In the genomic region with DNA sequence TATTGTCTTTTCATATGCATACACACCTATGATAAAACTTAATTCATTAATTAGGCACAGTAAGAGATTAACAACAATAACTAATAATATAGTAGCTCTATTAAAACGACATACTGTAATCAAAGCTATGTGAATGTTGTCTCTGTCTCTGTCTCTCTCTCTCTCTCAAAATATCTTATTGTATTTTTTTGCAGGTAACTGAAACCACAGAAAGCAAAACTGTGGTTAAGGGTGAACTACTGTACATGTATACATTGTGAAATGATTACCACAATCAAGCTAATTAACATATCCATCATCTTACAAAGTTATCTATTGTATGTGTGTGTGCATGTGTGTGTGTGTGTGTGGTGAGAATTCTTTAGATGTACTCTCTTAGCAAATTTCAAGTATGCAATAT, we compare ENCODE assay signal across 17 cellular contexts.
A peak's percentile ranks its signal among the peaks of the same experiment; 100 is the strongest.
DNase-seq lines count a peak whose midpoint lies in the region; TF ChIP-seq lines count a peak whose summit lies in the region.
"Had no signal": no experiment of that assay in that cellular context is flagged by ENCODE, and none has a peak within 500 bp of the region (broad histone marks: within the 10 kb centered on the region; RNA-seq: fewer than 3 reads in every experiment).

No MANE protein-coding gene starts in this region.

- CTCF ChIA-PET in mammary epithelial cell (lab: Charles Lee; ENCODE audit: low non-redundant PET), result no interaction called here

- H3K4me1 ChIP-seq in mammary epithelial cell (ENCODE audit: insufficient read depth, low read length), result no peaks in the 10 kb centered on the region
- no peaks in the 10 kb centered on the region for H3K4me1 ChIP-seq in breast epithelium
- H3K4me1 ChIP-seq in MM.1S (ENCODE audit: low read length), result no peaks in the 10 kb centered on the region
- H3K4me1 ChIP-seq: A549; BLaER1 treated with 17β-estradiol and CSF1 and Interleukin-3, amounts not matched to agents 10 nM and 100 nM; Caco-2 had no signal

- H3K27ac ChIP-seq in mammary epithelial cell (ENCODE audit: insufficient read depth, low read depth, low read length) (no peak overlapping the region), breast epithelium (no peak overlapping the region), MM.1S (ENCODE audit: low read length) (no peak overlapping the region)
- H3K27ac ChIP-seq: 22Rv1; A549; BLaER1 treated with 17β-estradiol and CSF1 and Interleukin-3, amounts not matched to agents 10 nM and 100 nM; C4-2B had no signal

- H4K20me1 ChIP-seq in mammary epithelial cell (ENCODE audit: insufficient read depth, low read length) (no peaks in the 10 kb centered on the region), MM.1S (ENCODE audit: insufficient read depth, low read length) (no peaks in the 10 kb centered on the region)
- H4K20me1 ChIP-seq: BLaER1 treated with 17β-estradiol and CSF1 and Interleukin-3, amounts not matched to agents 10 nM and 100 nM had no signal

- H3K9me2 ChIP-seq in MM.1S (replicated peaks; ENCODE audit: insufficient read depth, low read length), result no peaks in the 10 kb centered on the region

- no peak for TF ChIP-seq POLR2A in breast epithelium (IDR thresholded peaks at IDR 0.05)

- no peaks in the 10 kb centered on the region for H3K36me3 ChIP-seq in mammary epithelial cell (ENCODE audit: insufficient read depth, low read length)
- H3K36me3 ChIP-seq in breast epithelium, result no peaks in the 10 kb centered on the region
- no peaks in the 10 kb centered on the region for H3K36me3 ChIP-seq in MM.1S (replicated peaks; ENCODE audit: insufficient read depth, low read length)
- H3K36me3 ChIP-seq in MG63, result no peaks in the 10 kb centered on the region
- H3K36me3 ChIP-seq: BLaER1 treated with 17β-estradiol and CSF1 and Interleukin-3, amounts not matched to agents 10 nM and 100 nM had no signal

- H3F3A ChIP-seq in MM.1S (ENCODE audit: insufficient read depth, low read length), result no peaks in the 10 kb centered on the region

- H3K27me3 ChIP-seq in mammary epithelial cell (ENCODE audit: insufficient read depth, low read length), result peaks cover 2% of the 10 kb centered on the region
- H3K27me3 ChIP-seq in breast epithelium, result no peaks in the 10 kb centered on the region
- H3K27me3 ChIP-seq in MM.1S (replicated peaks; ENCODE audit: insufficient read depth, low read length), result no peaks in the 10 kb centered on the region
- no peaks in the 10 kb centered on the region for H3K27me3 ChIP-seq in MG63
- H3K27me3 ChIP-seq: BLaER1 treated with 17β-estradiol and CSF1 and Interleukin-3, amounts not matched to agents 10 nM and 100 nM had no signal

- WGBS in mammary epithelial cell (ENCODE audit: low coverage, missing lambda C conversion rate), result 20% methylated on average over 1 of the region's 1 CpG

- H3K9me3 ChIP-seq in mammary epithelial cell (replicated peaks; ENCODE audit: insufficient read depth, low read length) (no peaks in the 10 kb centered on the region), breast epithelium (no peaks in the 10 kb centered on the region), MM.1S (replicated peaks; ENCODE audit: insufficient read depth, low read length) (no peaks in the 10 kb centered on the region), MG63 (no peaks in the 10 kb centered on the region)
- H3K9me3 ChIP-seq: A549; BLaER1 treated with 17β-estradiol and CSF1 and Interleukin-3, amounts not matched to agents 10 nM and 100 nM; Caco-2 had no signal

- H3K4me2 ChIP-seq in mammary epithelial cell (ENCODE audit: insufficient read depth, low read depth, low read length) (no peak overlapping the region), MM.1S (ENCODE audit: low read depth, low read length) (no peak overlapping the region)
- H3K4me2 ChIP-seq: A549; BLaER1 treated with 17β-estradiol and CSF1 and Interleukin-3, amounts not matched to agents 10 nM and 100 nM had no signal

- no peak overlapping the region for H2AFZ ChIP-seq in mammary epithelial cell (ENCODE audit: low read depth, low read length)
- H2AFZ ChIP-seq in MM.1S (ENCODE audit: low read length), result no peak overlapping the region

- H3K79me2 ChIP-seq in mammary epithelial cell (ENCODE audit: insufficient read depth, low read length), result no peaks in the 10 kb centered on the region
- no peaks in the 10 kb centered on the region for H3K79me2 ChIP-seq in MM.1S (ENCODE audit: low read length)

- TF ChIP-seq CTCF in mammary epithelial cell (conservative IDR thresholded peaks at IDR 0.05 in 1 of 2, IDR thresholded peaks at IDR 0.05 in 1 of 2; ENCODE audit: extremely low read depth in 1 of 2, insufficient read depth in 1 of 2, low read depth in 1 of 2, low read length in 2 of 2), result no peak
- no peak for TF ChIP-seq CTCF in breast epithelium (IDR thresholded peaks at IDR 0.05)
- TF ChIP-seq CTCF in MM.1S (IDR thresholded peaks at IDR 0.05; ENCODE audit: low read length), result no peak

- BruUV-seq in mammary epithelial cell (replicated peaks; lab: Mats Ljungman, UMichigan), result no TSS peak

- in situ Hi-C loops in mammary epithelial cell (cut with MboI; ENCODE audit: low sequenced_read_pairs in 2 of 2), result no loop called here

- H3K9ac ChIP-seq in mammary epithelial cell (ENCODE audit: insufficient read depth, low read length), result no peak overlapping the region
- no peak overlapping the region for H3K9ac ChIP-seq in MM.1S (ENCODE audit: low read length)
- H3K9ac ChIP-seq: BLaER1 treated with 17β-estradiol and CSF1 and Interleukin-3, amounts not matched to agents 10 nM and 100 nM had no signal

- intact Hi-C loops in mammary epithelial cell (cut with micrococcal nuclease), result no loop called here
- intact Hi-C loops in breast epithelium (cut with DNase I; ENCODE audit: low total_unique reads), result no loop called here

- DNase-seq in mammary epithelial cell (peak; percentile 4), breast epithelium (ENCODE audit: low spot score in 2 of 2) (no peak), MM.1S (peak; percentile 40), SW480 (ENCODE audit: low spot score) (peak; percentile 43), T1000 (lab: John Stamatoyannopoulos, UW) (no peak), MG63 (no peak)
- DNase-seq: AML-193; Caco-2; Calu3; CD4-positive, alpha-beta T cell; CD8-positive, alpha-beta T cell; DMS79 treated with DMSO at 0.1 percent for 48 hours; GF-D8 had no signal

- dilution Hi-C loops in mammary epithelial cell (cut with HindIII; ENCODE audit: low sequenced_read_pairs), result no loop called here

- H3K4me3 ChIP-seq in mammary epithelial cell (replicated peaks in 1 of 3; ENCODE audit: insufficient read depth in 1 of 3, low read depth in 2 of 3, low read length in 3 of 3) (no peak overlapping the region), breast epithelium (no peak overlapping the region), MM.1S (ENCODE audit: low read length) (no peak overlapping the region), MG63 (no peak overlapping the region)
- H3K4me3 ChIP-seq: A549; BLaER1 treated with 17β-estradiol and CSF1 and Interleukin-3, amounts not matched to agents 10 nM and 100 nM had no signal

Comparison
In these comparisons a context has a peak if more than half of its experiments do, and no peak if none do; other contexts are left out.
1. DNase-seq: peak in mammary epithelial cell (single experiment), MM.1S (single experiment) and SW480 (single experiment); none in breast epithelium (0 of 2), T1000 (single experiment) and MG63 (single experiment).